Comparison of ENCODE assay signal across 1 cellular context in the genomic region with DNA sequence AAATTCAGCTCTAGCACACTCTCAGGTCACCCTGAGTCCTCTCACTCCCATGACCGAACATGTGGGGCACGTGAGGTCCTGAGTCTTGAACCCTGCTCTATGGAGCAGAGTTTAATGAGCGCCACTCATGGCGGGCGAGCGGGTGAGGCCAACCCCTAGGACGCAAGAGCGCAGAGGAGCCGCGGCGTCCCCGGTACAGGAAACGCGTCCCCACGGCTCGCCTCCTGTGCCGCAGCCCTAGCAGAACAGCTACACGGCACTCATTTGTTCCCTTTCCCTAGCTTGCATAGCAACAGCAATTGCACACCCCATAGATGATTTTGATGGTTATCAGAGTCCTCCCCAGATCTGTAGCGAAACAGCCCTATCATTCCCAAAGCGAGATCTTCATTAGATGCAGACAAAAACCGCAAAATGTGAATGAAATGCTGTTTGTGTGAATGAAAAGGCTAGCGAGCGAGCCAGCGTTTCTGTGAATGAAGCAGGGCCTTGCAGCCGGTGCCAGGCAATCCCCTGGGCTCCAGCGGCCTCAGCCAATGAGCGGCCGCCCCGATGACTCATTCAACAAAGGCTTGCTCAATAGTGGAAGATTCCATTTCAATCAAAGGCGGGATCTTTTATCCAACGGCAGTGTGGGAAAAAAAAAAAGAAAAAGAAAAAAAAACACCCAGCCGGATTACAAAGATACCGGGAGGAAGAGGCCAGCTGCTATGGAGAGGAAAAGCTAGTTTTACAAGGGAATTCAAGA.
TF ChIP-seq lines count a peak whose summit lies in the region.

No MANE protein-coding gene starts in this region.

TF ChIP-seq in WTC11, 78 proteins besides CTCF, POLR2A, EP300 and RAD21 (continued from another document):
- TF ChIP-seq, protein P1, sequence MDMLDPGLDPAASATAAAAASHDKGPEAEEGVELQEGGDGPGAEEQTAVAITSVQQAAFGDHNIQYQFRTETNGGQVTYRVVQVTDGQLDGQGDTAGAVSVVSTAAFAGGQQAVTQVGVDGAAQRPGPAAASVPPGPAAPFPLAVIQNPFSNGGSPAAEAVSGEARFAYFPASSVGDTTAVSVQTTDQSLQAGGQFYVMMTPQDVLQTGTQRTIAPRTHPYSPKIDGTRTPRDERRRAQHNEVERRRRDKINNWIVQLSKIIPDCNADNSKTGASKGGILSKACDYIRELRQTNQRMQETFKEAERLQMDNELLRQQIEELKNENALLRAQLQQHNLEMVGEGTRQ (CRISPR knock-in tag; IDR thresholded peaks at IDR 0.05), result peak; percentile 56; the same call in 1 of the 2 replicates
TF ChIP-seq in WTC11: peak in this region for 5.
